ENCODE assay signal across 9 cellular contexts in genomic region chr19:38669532-38669931, GRCh38. TPM values are rescaled to one million over a fixed set of nuclear protein-coding genes. Genes with fewer than 3 reads are reported as not detected.
A peak's percentile ranks its signal among the peaks of the same experiment; 100 is the strongest.
DNase-seq lines count a peak whose midpoint lies in the region; ATAC-seq and TF ChIP-seq lines count a peak whose summit lies in the region.
"Had no signal": no experiment of that assay in that cellular context is flagged by ENCODE, and none has a peak within 500 bp of the region (broad histone marks: within the 10 kb centered on the region; RNA-seq: fewer than 3 reads in every experiment).

No MANE protein-coding gene starts in this region.

- H3K27ac Mint-ChIP-seq in WTC11, result peak overlapping the region; percentile 94
- H3K27ac Mint-ChIP-seq in stimulated activated naive B cell treated with anti-CD40 and anti-IgM and Interleukin-4, amounts not matched to agents 10 μg/mL and 1 μg/mL and 100 μg/mL, for 72 hours, result peak overlapping the region; percentile 81

- H3K4me1 ChIP-seq in iPS-20b (ENCODE audit: insufficient read depth, low read length), result peaks cover 57% of the 10 kb centered on the region

- POLR2A ChIA-PET in WTC11 (lab: Charles Lee), result interaction anchor here (1.1 to 1.9 kb wide), 6 partner anchors 10 to 22 kb away, joined by 3 to 8 read pairs (median 4); partner anchors contain the start of gene ACTN4

- no peak overlapping the region for H3K27ac ChIP-seq in iPS-20b (ENCODE audit: low read length)

- no peak overlapping the region for H3K4me3 ChIP-seq in iPS-20b (ENCODE audit: low read length)

- H3K27me3 ChIP-seq in iPS-20b (ENCODE audit: insufficient read depth, low read length), result no peaks in the 10 kb centered on the region

- peak overlapping the region; percentile 16; the same call in 1 of the 2 replicates for H3K9ac ChIP-seq in iPS-20b (ENCODE audit: low read depth, low read length)

- no peaks in the 10 kb centered on the region for H3K9me3 ChIP-seq in iPS-20b (ENCODE audit: insufficient read depth, low read depth, low read length)

- CTCF ChIA-PET in WTC11 (lab: Charles Lee), result interaction anchor here (0.9 to 2.3 kb wide), 2 partner anchors 35 to 49 kb away, joined by 3 to 12 read pairs; no protein-coding TSS in a partner anchor

- no peaks in the 10 kb centered on the region for H3K27me3 Mint-ChIP-seq in WTC11 (ENCODE audit: low read depth)
- no peaks in the 10 kb centered on the region for H3K27me3 Mint-ChIP-seq in stimulated activated naive B cell treated with anti-CD40 and anti-IgM and Interleukin-4, amounts not matched to agents 10 μg/mL and 1 μg/mL and 100 μg/mL, for 72 hours

- no peak overlapping the region for H3K4me3 Mint-ChIP-seq in WTC11
- peak overlapping the region in 1 of 2 donors; percentile 33 for H3K4me3 Mint-ChIP-seq in stimulated activated naive B cell treated with anti-CD40 and anti-IgM and Interleukin-4, amounts not matched to agents 10 μg/mL and 1 μg/mL and 100 μg/mL, for 72 hours

- no peak for TF ChIP-seq CTCF in WTC11 (IDR thresholded peaks at IDR 0.05)

- ATAC-seq in WTC11, result no peak
- no peak for ATAC-seq in stimulated activated naive B cell treated with anti-CD40 and anti-IgM and Interleukin-4, amounts not matched to agents 10 μg/mL and 1 μg/mL and 100 μg/mL, for 72 hours (replicated peaks)
- ATAC-seq in HG03159 (IDR thresholded peaks at IDR 0.05; ENCODE audit: unreplicated experiment), result no peak

- H3K4me1 Mint-ChIP-seq in WTC11, result peaks cover 80% of the 10 kb centered on the region
- H3K4me1 Mint-ChIP-seq in stimulated activated naive B cell treated with anti-CD40 and anti-IgM and Interleukin-4, amounts not matched to agents 10 μg/mL and 1 μg/mL and 100 μg/mL, for 72 hours, result peaks cover 53 to 74% of the 10 kb centered on the region in 2 donors

- peaks cover 13% of the 10 kb centered on the region; the same call in 1 of the 2 replicates for H3K36me3 ChIP-seq in iPS-20b (ENCODE audit: insufficient read depth, low read depth, low read length)

- peak; percentile 27 to 52 for DNase-seq in NOMO-1 (lab: John Stamatoyannopoulos, UW; ENCODE audit: unreplicated experiment in 2 of 2)
- no peak for DNase-seq in NOMO-1 treated with dmso at 0.1 percent for 144 hours (lab: John Stamatoyannopoulos, UW; ENCODE audit: unreplicated experiment)
- no peak for DNase-seq in WTC11 (ENCODE audit: low spot score)
- DNase-seq in stimulated activated naive B cell treated with anti-CD40 and anti-IgM and Interleukin-4, amounts not matched to agents 10 μg/mL and 1 μg/mL and 100 μg/mL, for 72 hours, result no peak
- DNase-seq in NCI-H510A (lab: John Stamatoyannopoulos, UW), result no peak
- DNase-seq in occipital lobe (lab: John Stamatoyannopoulos, UW), result no peak
- DNase-seq: SIG-M5 had no signal

- H3K36me3 Mint-ChIP-seq in WTC11, result peaks cover 4% of the 10 kb centered on the region; the same call in 1 of the 2 replicates
- H3K36me3 Mint-ChIP-seq in stimulated activated naive B cell treated with anti-CD40 and anti-IgM and Interleukin-4, amounts not matched to agents 10 μg/mL and 1 μg/mL and 100 μg/mL, for 72 hours, result peaks cover 22 to 41% of the 10 kb centered on the region in 2 donors

- H3K9me3 Mint-ChIP-seq in WTC11, result no peaks in the 10 kb centered on the region
- no peaks in the 10 kb centered on the region for H3K9me3 Mint-ChIP-seq in stimulated activated naive B cell treated with anti-CD40 and anti-IgM and Interleukin-4, amounts not matched to agents 10 μg/mL and 1 μg/mL and 100 μg/mL, for 72 hours

TF ChIP-seq in WTC11, 78 proteins besides CTCF, POLR2A, EP300 and RAD21 (continues in another document):
- TF ChIP-seq ATF2 (CRISPR knock-in tag; IDR thresholded peaks at IDR 0.05; ENCODE audit: borderline replicate concordance, low read depth) (no peak), OVOL2 (CRISPR knock-in tag; IDR thresholded peaks at IDR 0.05; ENCODE audit: borderline replicate concordance) (no peak), FOXP1 (CRISPR knock-in tag; IDR thresholded peaks at IDR 0.05; ENCODE audit: borderline replicate concordance) (no peak), NR3C1 (CRISPR knock-in tag; conservative IDR thresholded peaks at IDR 0.05; ENCODE audit: low read depth) (no peak), ZNF121 (CRISPR knock-in tag; IDR thresholded peaks at IDR 0.05) (no peak), AR (CRISPR knock-in tag; IDR thresholded peaks at IDR 0.05) (no peak), ZNF396 (CRISPR knock-in tag; IDR thresholded peaks at IDR 0.05; ENCODE audit: borderline replicate concordance) (no peak), IRF1 (CRISPR knock-in tag; IDR thresholded peaks at IDR 0.05) (no peak), RORB (CRISPR knock-in tag; IDR thresholded peaks at IDR 0.05) (no peak), ZSCAN18 (CRISPR knock-in tag; IDR thresholded peaks at IDR 0.05) (no peak), JAZF1 (CRISPR knock-in tag; IDR thresholded peaks at IDR 0.05) (no peak), NFYB (CRISPR knock-in tag; conservative IDR thresholded peaks at IDR 0.05; ENCODE audit: low read depth) (no peak)
- TF ChIP-seq, protein P1, sequence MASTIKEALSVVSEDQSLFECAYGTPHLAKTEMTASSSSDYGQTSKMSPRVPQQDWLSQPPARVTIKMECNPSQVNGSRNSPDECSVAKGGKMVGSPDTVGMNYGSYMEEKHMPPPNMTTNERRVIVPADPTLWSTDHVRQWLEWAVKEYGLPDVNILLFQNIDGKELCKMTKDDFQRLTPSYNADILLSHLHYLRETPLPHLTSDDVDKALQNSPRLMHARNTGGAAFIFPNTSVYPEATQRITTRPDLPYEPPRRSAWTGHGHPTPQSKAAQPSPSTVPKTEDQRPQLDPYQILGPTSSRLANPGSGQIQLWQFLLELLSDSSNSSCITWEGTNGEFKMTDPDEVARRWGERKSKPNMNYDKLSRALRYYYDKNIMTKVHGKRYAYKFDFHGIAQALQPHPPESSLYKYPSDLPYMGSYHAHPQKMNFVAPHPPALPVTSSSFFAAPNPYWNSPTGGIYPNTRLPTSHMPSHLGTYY (CRISPR knock-in tag; IDR thresholded peaks at IDR 0.05), result no peak

RNA-seq across cellular contexts. Expression of gene ACTN4, which starts 22.1 kb away (rescaled TPM):
- 484 to 511 TPM (median 506 TPM) in 3 replicates for total RNA-seq in WTC11 (2021)
- total RNA-seq in occipital lobe, result 53.2 TPM

RNA-seq across cellular contexts. Expression of gene EIF3K, which starts 50.5 kb away (rescaled TPM):
- total RNA-seq in WTC11 (2021) (389 to 416 TPM (median 410 TPM) in 3 replicates), occipital lobe (149 TPM)

RNA-seq across cellular contexts. Expression of gene MAP4K1, which starts 51.8 kb away (rescaled TPM):
- total RNA-seq in WTC11 (2021), result 14.0 to 25.0 TPM (median 24.5 TPM) in 3 replicates
- 0.16 TPM for total RNA-seq in occipital lobe

Comparison
In these comparisons a context has a peak if more than half of its experiments do, and no peak if none do; other contexts are left out.
1. DNase-seq: peak in NOMO-1 (2 of 2); none in NOMO-1 treated with dmso at 0.1 percent for 144 hours (single experiment), WTC11 (single experiment), stimulated activated naive B cell treated with anti-CD40 and anti-IgM and Interleukin-4, amounts not matched to agents 10 μg/mL and 1 μg/mL and 100 μg/mL, for 72 hours (single experiment), NCI-H510A (single experiment) and occipital lobe (single experiment).
2. RNA of gene MAP4K1, which starts 51.8 kb away (total RNA-seq): 14.0 to 25.0 TPM in WTC11; 0.16 TPM in occipital lobe (single experiment); every median in the first group is over 10 times any median in the second.